In the genomic region with DNA sequence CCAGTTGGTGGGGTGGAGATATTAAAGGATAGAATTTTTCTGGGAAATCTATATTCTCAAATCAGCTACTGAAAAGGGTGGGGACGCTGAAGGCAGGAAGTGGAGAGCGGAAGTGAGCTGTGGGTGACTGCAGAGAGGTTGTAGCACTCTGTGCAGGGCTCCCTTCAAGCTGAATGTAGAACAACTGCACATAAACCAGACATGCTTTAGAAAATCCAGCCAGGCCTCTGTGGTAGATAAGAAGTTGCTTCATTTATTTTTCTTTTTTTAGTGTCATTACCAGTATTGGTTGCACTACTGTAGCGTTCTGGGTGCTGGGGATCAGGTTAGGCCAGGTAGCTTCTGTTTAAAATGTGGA, we compare ENCODE assay signal across 8 cellular contexts.
DNase-seq lines count a peak whose midpoint lies in the region; ATAC-seq and TF ChIP-seq lines count a peak whose summit lies in the region.

No MANE protein-coding gene starts in this region.

- peak; percentile 72 for ATAC-seq in Right ventricle myocardium inferior
- ATAC-seq in HG03457 (IDR thresholded peaks at IDR 0.05; ENCODE audit: unreplicated experiment) = peak; percentile 72

- H3K9me3 ChIP-seq in left ventricle myocardium inferior (replicated peaks) = no peaks in the 10 kb centered on the region
- no peaks in the 10 kb centered on the region for H3K9me3 ChIP-seq in suprapubic skin

- peak overlapping the region; percentile 78 for H3K27ac ChIP-seq in left ventricle myocardium inferior (replicated peaks)
- H3K27ac ChIP-seq in suprapubic skin = peak overlapping the region; percentile 45

- H3K4me1 ChIP-seq in left ventricle myocardium inferior (peaks cover 82% of the 10 kb centered on the region), suprapubic skin (peaks cover 48% of the 10 kb centered on the region)

- H3K36me3 ChIP-seq in left ventricle myocardium inferior (no peaks in the 10 kb centered on the region), suprapubic skin (no peaks in the 10 kb centered on the region)

- no peak for TF ChIP-seq POLR2A in suprapubic skin (IDR thresholded peaks at IDR 0.05)

- H3K4me3 ChIP-seq in left ventricle myocardium inferior = peak overlapping the region; percentile 38
- H3K4me3 ChIP-seq in suprapubic skin = no peak overlapping the region

- DNase-seq in Right ventricle myocardium inferior (ENCODE audit: missing footprints) (no peak), cardiac septum (ENCODE audit: low spot score) (no peak), left ventricle myocardium inferior (peak; percentile 29), suprapubic skin (ENCODE audit: low spot score in 2 of 2) (no peak), NCI-H69 (lab: John Stamatoyannopoulos, UW) (no peak), ecto neural progenitor cell (ENCODE audit: low spot score) (no peak)
- DNase-seq in activated CD4-positive, alpha-beta T cell treated with anti-CD3 and anti-CD28 coated beads for 48 hours = peak; percentile 65

- TF ChIP-seq CTCF in left ventricle myocardium inferior (IDR thresholded peaks at IDR 0.05; ENCODE audit: borderline replicate concordance) = no peak
- TF ChIP-seq CTCF in suprapubic skin (IDR thresholded peaks at IDR 0.05) = no peak

- H3K27me3 ChIP-seq in left ventricle myocardium inferior (ENCODE audit: low read depth) = no peaks in the 10 kb centered on the region
- H3K27me3 ChIP-seq in suprapubic skin = no peaks in the 10 kb centered on the region

- WGBS in suprapubic skin = 72% methylated on average over 3 of the region's 3 CpGs

- no peak for TF ChIP-seq EP300 in suprapubic skin (IDR thresholded peaks at IDR 0.05)

- intact Hi-C loops in Right ventricle myocardium inferior (cut with DNase I) (loop anchor here (5.0 kb wide), 1 partner anchor 98 kb away; no protein-coding TSS in a partner anchor), cardiac septum (cut with DNase I) (no loop called here), left ventricle myocardium inferior (cut with micrococcal nuclease) (no loop called here)

Comparison
In these comparisons a context has a peak if more than half of its experiments do, and no peak if none do; other contexts are left out.
1. DNase-seq: peak in activated CD4-positive, alpha-beta T cell treated with anti-CD3 and anti-CD28 coated beads for 48 hours (single experiment) and left ventricle myocardium inferior (single experiment); none in Right ventricle myocardium inferior (single experiment), cardiac septum (single experiment), suprapubic skin (0 of 2), NCI-H69 (single experiment) and ecto neural progenitor cell (single experiment).